In genomic region chrX:7948483-7948882, GRCh38 we compare ENCODE assay signal across 28 cellular contexts.
"Had no signal": no experiment of that assay in that cellular context is flagged by ENCODE, and none has a peak within 500 bp of the region (broad histone marks: within the 10 kb centered on the region; RNA-seq: fewer than 3 reads in every experiment).

No MANE protein-coding gene starts in this region.

- H3K4me1 Mint-ChIP-seq: neural crest cell; stimulated activated effector memory CD8-positive, alpha-beta T cell treated with anti-CD3 and anti-CD28 coated beads, Interleukin-12 subunit alpha, Interleukin-12 subunit beta, amount 100 ng/mL, for 72 hours had no signal

- FAIRE-seq: endometrium, islet of Langerhans, urothelium cell line had no signal

- ATAC-seq: effector memory CD8-positive, alpha-beta T cell; left colon; mucosa of descending colon; natural killer cell treated with Interleukin-12 subunit alpha and Interleukin-12 subunit beta and Interleukin-15 and Interleukin-18, amount 100 ng/mL, for 72 hours; pancreas; stimulated activated effector memory CD8-positive, alpha-beta T cell treated with anti-CD3 and anti-CD28 coated beads, Interleukin-12 subunit alpha, Interleukin-12 subunit beta, amount 100 ng/mL, for 72 hours had no signal

- H3K36me3 Mint-ChIP-seq: mesothelial cell of epicardium; naive B cell; natural killer cell treated with Interleukin-12 subunit alpha and Interleukin-12 subunit beta and Interleukin-15 and Interleukin-18, amount 100 ng/mL, for 72 hours; stimulated activated effector memory CD8-positive, alpha-beta T cell treated with anti-CD3 and anti-CD28 coated beads, Interleukin-12 subunit alpha, Interleukin-12 subunit beta, amount 100 ng/mL, for 72 hours had no signal

- DNase-seq: effector memory CD8-positive, alpha-beta T cell; erythroblast; esophagus squamous epithelium; foreskin melanocyte; glutamatergic neuron; heart right ventricle; hippocampal formation; left colon; mesenchymal stem cell; mucosa of descending colon; naive B cell; pancreas; sigmoid colon; stimulated activated CD4-positive, alpha-beta T cell treated with anti-CD3 and anti-CD28 coated beads, Interleukin-2, amount 100 ng/mL, for 24 hours; stimulated activated CD4-positive, alpha-beta T cell treated with anti-CD3 and anti-CD28 coated beads, Interleukin-4, amount 100 ng/mL, for 24 hours; stimulated activated naive CD4-positive, alpha-beta T cell treated with Interleukin-2 at 50 U/mL for 16 hours; stomach; upper lobe of left lung had no signal

- H3K36me3 ChIP-seq: esophagus squamous epithelium, heart right ventricle, neutrophil, pancreas, sigmoid colon, stomach, tibial nerve, upper lobe of left lung had no signal

- H3K9me3 ChIP-seq: esophagus squamous epithelium, heart right ventricle, mucosa of descending colon, neutrophil, pancreas, sigmoid colon, stomach, tibial nerve, upper lobe of left lung had no signal

- H3K4me3 Mint-ChIP-seq: effector memory CD8-positive, alpha-beta T cell; mesothelial cell of epicardium; naive B cell; natural killer cell treated with Interleukin-12 subunit alpha and Interleukin-12 subunit beta and Interleukin-15 and Interleukin-18, amount 100 ng/mL, for 72 hours; neural crest cell; stimulated activated effector memory CD8-positive, alpha-beta T cell treated with anti-CD3 and anti-CD28 coated beads, Interleukin-12 subunit alpha, Interleukin-12 subunit beta, amount 100 ng/mL, for 72 hours had no signal

- H3K27me3 ChIP-seq: esophagus squamous epithelium, neutrophil, pancreas, sigmoid colon, stomach, upper lobe of left lung had no signal

- H3K4me3 ChIP-seq: coronary artery, esophagus squamous epithelium, heart right ventricle, mucosa of descending colon, pancreas, sigmoid colon, stomach, tibial nerve, upper lobe of left lung had no signal

- H3K9me3 Mint-ChIP-seq: effector memory CD8-positive, alpha-beta T cell; mesothelial cell of epicardium; naive B cell; natural killer cell treated with Interleukin-12 subunit alpha and Interleukin-12 subunit beta and Interleukin-15 and Interleukin-18, amount 100 ng/mL, for 72 hours; neural crest cell; stimulated activated effector memory CD8-positive, alpha-beta T cell treated with anti-CD3 and anti-CD28 coated beads, Interleukin-12 subunit alpha, Interleukin-12 subunit beta, amount 100 ng/mL, for 72 hours had no signal

- H3K27ac Mint-ChIP-seq: effector memory CD8-positive, alpha-beta T cell; mesothelial cell of epicardium; naive B cell; natural killer cell treated with Interleukin-12 subunit alpha and Interleukin-12 subunit beta and Interleukin-15 and Interleukin-18, amount 100 ng/mL, for 72 hours; stimulated activated effector memory CD8-positive, alpha-beta T cell treated with anti-CD3 and anti-CD28 coated beads, Interleukin-12 subunit alpha, Interleukin-12 subunit beta, amount 100 ng/mL, for 72 hours had no signal

- H3K27ac ChIP-seq: coronary artery, esophagus squamous epithelium, heart right ventricle, neutrophil, pancreas, sigmoid colon, stomach, tibial nerve, upper lobe of left lung had no signal

- H3K4me1 ChIP-seq: esophagus squamous epithelium, heart right ventricle, pancreas, sigmoid colon, stomach, tibial nerve, upper lobe of left lung had no signal
